8 cellular contexts compared by ENCODE assay signal in the genomic region with DNA sequence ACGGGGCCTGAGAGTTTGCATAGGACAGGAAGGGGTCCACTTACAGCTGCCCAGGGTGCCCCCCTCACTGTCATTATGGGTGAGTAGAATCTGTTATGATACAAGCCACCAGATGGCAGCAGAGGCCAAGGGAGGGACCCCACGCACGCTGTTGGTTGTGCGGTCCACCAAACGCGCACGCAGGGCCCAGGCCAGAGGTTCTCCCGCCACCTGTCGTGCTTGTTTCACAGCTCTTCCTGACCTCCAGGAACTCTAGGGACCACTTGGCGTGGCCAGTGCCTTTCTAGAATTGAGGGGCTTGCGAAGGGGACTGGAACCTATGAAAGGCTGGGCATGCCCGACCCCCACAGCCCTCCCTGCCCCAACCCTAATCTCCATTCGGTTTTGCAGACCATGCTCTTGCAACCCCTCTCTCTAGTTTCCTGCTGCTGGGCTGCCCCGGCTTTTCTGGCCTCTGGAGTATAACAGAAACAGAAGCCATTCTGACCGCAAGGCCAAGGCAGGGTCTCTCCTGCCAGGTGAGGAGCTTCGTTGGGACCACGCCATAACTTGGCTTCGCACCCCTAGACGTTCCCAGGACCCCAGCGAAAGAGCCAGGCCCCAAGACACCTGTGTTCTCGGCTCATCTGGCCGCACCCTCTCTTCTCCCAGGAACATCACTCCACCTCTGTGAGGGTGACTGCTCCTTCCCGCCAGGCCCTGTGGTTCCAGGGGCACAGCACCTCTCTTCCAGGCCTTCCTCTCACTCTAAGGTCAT. TPM values are rescaled to one million over a fixed set of nuclear protein-coding genes. Genes with fewer than 3 reads are reported as not detected.
DNase-seq lines count a peak whose midpoint lies in the region; ATAC-seq, FAIRE-seq and TF ChIP-seq lines count a peak whose summit lies in the region.

No MANE protein-coding gene starts in this region.

- H3K36me3 ChIP-seq in A673 (ENCODE audit: insufficient read depth, low read length, poor library complexity, severe bottlenecking), result no peaks in the 10 kb centered on the region

- TF ChIP-seq CTCF in A673 (conservative IDR thresholded peaks at IDR 0.05; ENCODE audit: low read depth, low read length), result peak; percentile 83
- peak; percentile 68 for TF ChIP-seq CTCF in GM13976 (IDR thresholded peaks at IDR 0.05; ENCODE audit: borderline replicate concordance, control extremely low read depth, extremely low read depth, insufficient read depth, missing control alignments)

- in situ Hi-C loops in GM13976 (cut with MboI; ENCODE audit: low sequenced_read_pairs, unreplicated experiment), result no loop called here

- H3K4me3 Mint-ChIP-seq in memory B cell, result no peak overlapping the region

- no peaks in the 10 kb centered on the region for H3K9me3 ChIP-seq in A673 (ENCODE audit: low read depth, low read length, poor library complexity, severe bottlenecking)

- H3K4me1 ChIP-seq in A673 (ENCODE audit: insufficient read depth, low read length, poor library complexity, severe bottlenecking), result peaks cover 14% of the 10 kb centered on the region

- ATAC-seq in memory B cell (ENCODE audit: low read depth), result peak; percentile 61

- peak overlapping the region; percentile 44 for H3K27ac ChIP-seq in A673 (ENCODE audit: low read depth, low read length, poor library complexity, severe bottlenecking)

- POLR2A ChIA-PET in A673 (lab: Charles Lee; ENCODE audit: low non-redundant PET), result interaction anchor here (0.7 kb wide), 1 partner anchor 147 kb away, joined by 3 read pairs; no protein-coding TSS in a partner anchor

- no peak for FAIRE-seq in RCC 7860 (lab: Jason Lieb, UNC)

- peaks cover 20% of the 10 kb centered on the region for H3K27me3 Mint-ChIP-seq in memory B cell

- H3K36me3 Mint-ChIP-seq in memory B cell, result no peaks in the 10 kb centered on the region

- no peaks in the 10 kb centered on the region for H3K4me1 Mint-ChIP-seq in memory B cell

- H3K27me3 ChIP-seq in A673 (replicated peaks; ENCODE audit: insufficient read depth, low read depth, low read length, poor library complexity), result no peaks in the 10 kb centered on the region

- H3K4me3 ChIP-seq in A673 (ENCODE audit: low read depth, low read length, poor library complexity, severe bottlenecking), result no peak overlapping the region

- no peaks in the 10 kb centered on the region for H3K9me3 Mint-ChIP-seq in memory B cell

- CTCF ChIA-PET in A673 (lab: Charles Lee), result interaction anchor here (0.8 to 1.6 kb wide), 4 partner anchors 64 to 254 kb away, joined by 3 to 4 read pairs (median 4); no protein-coding TSS in a partner anchor

- intact Hi-C loops in A673 (cut with micrococcal nuclease; ENCODE audit: unreplicated experiment), result loop anchor here (1.0 to 10.0 kb wide), 7 partner anchors 64 to 1320 kb away; a partner anchor contains a TSS

- BruUV-seq in A673 (replicated peaks; lab: Mats Ljungman, UMichigan), result no TSS peak

- no peak overlapping the region for H3K27ac Mint-ChIP-seq in memory B cell

- DNase-seq in A673 (ENCODE audit: low spot score) (peak; percentile 79), GM13976 (ENCODE audit: low spot score) (peak; percentile 76), NCI-H2107 treated with DMSO at 0.1 percent for 48 hours (lab: John Stamatoyannopoulos, UW; ENCODE audit: unreplicated experiment) (peak; percentile 3), memory B cell (ENCODE audit: low spot score in 2 of 2) (peak; percentile 33 to 55), RCC 7860 (ENCODE audit: low spot score) (no peak)
- DNase-seq in activated CD4-positive, alpha-beta T cell treated with anti-CD3 and anti-CD28 coated beads for 4 hours, result peak; percentile 24 to 28
- peak; percentile 7 for DNase-seq in effector CD8-positive, alpha-beta T cell (lab: John Stamatoyannopoulos, UW)
- DNase-seq in stimulated activated CD8-positive, alpha-beta memory T cell treated with anti-CD3 and anti-CD28 coated beads, Interleukin-7, amount 100 ng/mL, for 24 hours (ENCODE audit: low read depth), result peak; percentile 12

RNA-seq across cellular contexts. Expression of a gene that starts 46.0 kb away (rescaled TPM):
- 16.9 and 17.1 TPM in 2 replicates for total RNA-seq in A673 (2021)

RNA-seq across cellular contexts. Expression of a gene that starts 50.5 kb away (rescaled TPM):
- 56.5 and 62.8 TPM in 2 replicates for total RNA-seq in A673 (2021)
